Comparison of ENCODE assay signal across 14 cellular contexts in genomic region chr19:628168-628567, GRCh38. TPM values are rescaled to one million over a fixed set of nuclear protein-coding genes. Genes with fewer than 3 reads are reported as not detected.
DNase-seq lines count a peak whose midpoint lies in the region; ATAC-seq and TF ChIP-seq lines count a peak whose summit lies in the region.
"Had no signal": no experiment of that assay in that cellular context is flagged by ENCODE, and none has a peak within 500 bp of the region (broad histone marks: within the 10 kb centered on the region; RNA-seq: fewer than 3 reads in every experiment).

No MANE protein-coding gene starts in this region.

- H3K4me3 ChIP-seq in DOHH2 (ENCODE audit: low read length) (no peak overlapping the region), OCI-LY7 (ENCODE audit: low read depth, low read length, poor library complexity, severe bottlenecking) (no peak overlapping the region), fibroblast of lung (replicated peaks in 1 of 4; ENCODE audit: control extremely low read depth in 1 of 4, insufficient read depth in 1 of 4, low read depth in 3 of 4, low read length in 4 of 4) (no peak overlapping the region)
- H3K4me3 ChIP-seq: SJSA1, testis had no signal

- intact Hi-C loops in OCI-LY7 (cut with micrococcal nuclease; ENCODE audit: unreplicated experiment): no loop called here

- no peaks in the 10 kb centered on the region for H3K27me3 ChIP-seq in DOHH2 (ENCODE audit: control insufficient read depth, low read length)
- no peaks in the 10 kb centered on the region for H3K27me3 ChIP-seq in fibroblast of lung (ENCODE audit: control insufficient read depth, insufficient read depth, low read length)
- H3K27me3 ChIP-seq: SJSA1, testis had no signal

- H3K4me2 ChIP-seq in DOHH2 (ENCODE audit: low read length) (no peak overlapping the region), OCI-LY7 (ENCODE audit: low read length) (no peak overlapping the region), fibroblast of lung (ENCODE audit: extremely low read depth, insufficient read depth, low read length) (no peak overlapping the region)

- TF ChIP-seq CTCF in 22Rv1 (IDR thresholded peaks at IDR 0.05) (peak; percentile 42), DOHH2 (IDR thresholded peaks at IDR 0.05; ENCODE audit: low read depth, low read length, poor library complexity, severe bottlenecking) (peak; percentile 57), OCI-LY7 (conservative IDR thresholded peaks at IDR 0.05; ENCODE audit: low read length) (peak; percentile 64), fibroblast of lung (conservative IDR thresholded peaks at IDR 0.05 in 1 of 2, IDR thresholded peaks at IDR 0.05 in 1 of 2; ENCODE audit: low read depth in 1 of 2, low read length in 2 of 2) (peak; percentile 18 to 42)

- no peak for DNase-seq in OCI-LY7 (ENCODE audit: low spot score)
- no peak for DNase-seq in fibroblast of lung (ENCODE audit: low read depth in 2 of 2)
- no peak for DNase-seq in NOMO-1 (lab: John Stamatoyannopoulos, UW; ENCODE audit: unreplicated experiment in 2 of 2)
- no peak for DNase-seq in NCI-H2227 (lab: John Stamatoyannopoulos, UW; ENCODE audit: unreplicated experiment)
- DNase-seq: cortex of kidney, NCI-H226, testis had no signal

- peaks cover 52% of the 10 kb centered on the region for H3K36me3 ChIP-seq in DOHH2 (ENCODE audit: control insufficient read depth, low read length)
- H3K36me3 ChIP-seq in OCI-LY7 (ENCODE audit: insufficient read depth, low read length): peaks cover 77% of the 10 kb centered on the region
- peaks cover 7% of the 10 kb centered on the region for H3K36me3 ChIP-seq in fibroblast of lung (ENCODE audit: control insufficient read depth, insufficient read depth, low read length)

- CTCF ChIA-PET in OCI-LY7 (lab: Charles Lee; ENCODE audit: unreplicated experiment): no interaction called here

- H3K9me3 ChIP-seq in DOHH2 (ENCODE audit: control insufficient read depth, insufficient read depth, low read length) (no peaks in the 10 kb centered on the region), OCI-LY7 (ENCODE audit: low read length) (no peaks in the 10 kb centered on the region), fibroblast of lung (ENCODE audit: control insufficient read depth, insufficient read depth, low read depth, low read length) (no peaks in the 10 kb centered on the region)
- H3K9me3 ChIP-seq: SJSA1, testis had no signal

- H3K9ac ChIP-seq in fibroblast of lung (ENCODE audit: insufficient read depth, low read length): no peak overlapping the region

- H3K79me2 ChIP-seq in DOHH2 (ENCODE audit: control insufficient read depth, low read length): peaks cover 53% of the 10 kb centered on the region
- peaks cover 32% of the 10 kb centered on the region; the same call in 1 of the 2 replicates for H3K79me2 ChIP-seq in OCI-LY7 (ENCODE audit: insufficient read depth, low read depth, low read length)
- H3K79me2 ChIP-seq in fibroblast of lung (ENCODE audit: control insufficient read depth, insufficient read depth, low read length): peaks cover 2% of the 10 kb centered on the region

- ATAC-seq in HG03460 (IDR thresholded peaks at IDR 0.05; ENCODE audit: unreplicated experiment): no peak
- ATAC-seq in GM21526 (IDR thresholded peaks at IDR 0.05; ENCODE audit: low FRiP score, unreplicated experiment): no peak
- ATAC-seq: activated CD4-positive, CD25-positive, alpha-beta regulatory T cell treated with anti-CD3 and anti-CD28 coated beads, Interleukin-2, amount 50 U/mL, for 24 hours had no signal

- H3K27ac ChIP-seq in 22Rv1 (no peak overlapping the region), DOHH2 (ENCODE audit: low read depth, low read length) (no peak overlapping the region), OCI-LY7 (ENCODE audit: low read depth, low read length, poor library complexity, severe bottlenecking) (no peak overlapping the region), fibroblast of lung (ENCODE audit: insufficient read depth, low read length) (no peak overlapping the region)
- H3K27ac ChIP-seq: SJSA1, testis had no signal

- no peaks in the 10 kb centered on the region for H3K9me2 ChIP-seq in DOHH2 (replicated peaks; ENCODE audit: control insufficient read depth, low read length)
- no peaks in the 10 kb centered on the region for H3K9me2 ChIP-seq in OCI-LY7 (ENCODE audit: insufficient read depth, low read length)

- H3F3A ChIP-seq in DOHH2 (ENCODE audit: control insufficient read depth, insufficient read depth): no peaks in the 10 kb centered on the region

- H4K20me1 ChIP-seq in DOHH2 (ENCODE audit: control insufficient read depth, insufficient read depth, low read depth, low read length) (peaks cover 4% of the 10 kb centered on the region; the same call in 1 of the 2 replicates), OCI-LY7 (ENCODE audit: insufficient read depth, low read length) (no peaks in the 10 kb centered on the region), fibroblast of lung (ENCODE audit: control insufficient read depth, extremely low read depth, insufficient read depth, low read length) (no peaks in the 10 kb centered on the region)

- H2AFZ ChIP-seq in OCI-LY7 (ENCODE audit: low read length): no peak overlapping the region
- no peak overlapping the region for H2AFZ ChIP-seq in fibroblast of lung (ENCODE audit: low read length)

- POLR2A ChIA-PET in OCI-LY7 (lab: Charles Lee): interaction anchor here (0.7 kb wide), 1 partner anchor 75 kb away, joined by 5 read pairs; no protein-coding TSS in a partner anchor

- H3K4me1 ChIP-seq in DOHH2 (ENCODE audit: control insufficient read depth, low read length) (peaks cover 8% of the 10 kb centered on the region), OCI-LY7 (ENCODE audit: insufficient read depth, low read length, poor library complexity, severe bottlenecking) (peaks cover 9% of the 10 kb centered on the region), fibroblast of lung (ENCODE audit: control insufficient read depth, extremely low read depth, insufficient read depth, low read length) (peaks cover 2% of the 10 kb centered on the region)

- BruUV-seq in OCI-LY7 (replicated peaks; lab: Mats Ljungman, UMichigan): no TSS peak

RNA-seq across cellular contexts. Expression of gene POLRMT, which starts 5.2 kb away (rescaled TPM):
- total RNA-seq in OCI-LY7 (2014; rRNA removed; shearing (Covaris generic)): 50.0 and 65.5 TPM in 2 replicates
- total RNA-seq in OCI-LY7 (2022) (70.7 and 74.6 TPM in 2 replicates), fibroblast of lung (17.2 and 21.5 TPM in 2 replicates)
- 7.3 and 13.5 TPM in 2 replicates for polyA plus RNA-seq in fibroblast of lung
- polyA plus RNA-seq in fibroblast of lung (2012): 24.2 and 33.4 TPM in 2 replicates
- polyA minus RNA-seq in fibroblast of lung (ENCODE audit: low replicate concordance): 115 and 194 TPM in 2 replicates

RNA-seq across cellular contexts. Expression of gene FGF22, which starts 11.5 kb away (rescaled TPM):
- 0.21 TPM in 1 of 2 replicates, not detected in the other for total RNA-seq in OCI-LY7 (2014; rRNA removed; shearing (Covaris generic))
- 0.48 and 0.53 TPM in 2 replicates for total RNA-seq in OCI-LY7 (2022)
- under 0.01 TPM in 1 of 2 replicates, not detected in the other for total RNA-seq in fibroblast of lung
- 0.06 TPM in 1 of 2 replicates, not detected in the other for polyA plus RNA-seq in fibroblast of lung
- polyA plus RNA-seq in fibroblast of lung (2012): 0.24 TPM in 1 of 2 replicates, not detected in the other
- not detected in 2 replicates for polyA minus RNA-seq in fibroblast of lung (ENCODE audit: low replicate concordance)
- total RNA-seq: activated T-helper 2 cell treated with anti-CD3 and anti-CD28 coated beads, Interferon-gamma antibody, Interleukin-2, Interleukin-4, amounts not matched to agents 10 μg/mL and 5 μg/mL and 100 μg/mL, durations not matched to agents 14 hours and 24 hours and 36 hours had no signal

RNA-seq across cellular contexts. Expression of gene RNF126, which starts 34.8 kb away (rescaled TPM):
- 85.8 and 98.6 TPM in 2 replicates for total RNA-seq in OCI-LY7 (2014; rRNA removed; shearing (Covaris generic))
- total RNA-seq in OCI-LY7 (2022) (104 and 106 TPM in 2 replicates), fibroblast of lung (12.1 and 18.0 TPM in 2 replicates)
- 7.8 and 10.7 TPM in 2 replicates for polyA plus RNA-seq in fibroblast of lung
- polyA plus RNA-seq in fibroblast of lung (2012): 23.5 and 35.0 TPM in 2 replicates
- 9.1 and 10.1 TPM in 2 replicates for polyA minus RNA-seq in fibroblast of lung (ENCODE audit: low replicate concordance)

RNA-seq across cellular contexts. Expression of gene HCN2, which starts 38.5 kb away (rescaled TPM):
- total RNA-seq in OCI-LY7 (2014; rRNA removed; shearing (Covaris generic)): 0.05 and 0.06 TPM in 2 replicates
- 1.0 and 1.2 TPM in 2 replicates for total RNA-seq in OCI-LY7 (2022)
- total RNA-seq in fibroblast of lung: 0.26 and 0.50 TPM in 2 replicates
- polyA plus RNA-seq in fibroblast of lung: 0.49 and 0.54 TPM in 2 replicates
- polyA plus RNA-seq in fibroblast of lung (2012): 1.1 and 1.2 TPM in 2 replicates
- polyA minus RNA-seq in fibroblast of lung (ENCODE audit: low replicate concordance): 1.4 and 9.5 TPM in 2 replicates

RNA-seq across cellular contexts. Expression of gene FSTL3, which starts 48.0 kb away (rescaled TPM):
- 3.4 and 5.7 TPM in 2 replicates for total RNA-seq in OCI-LY7 (2014; rRNA removed; shearing (Covaris generic))
- total RNA-seq in OCI-LY7 (2022) (6.5 and 7.3 TPM in 2 replicates), fibroblast of lung (26.8 and 36.5 TPM in 2 replicates)
- polyA plus RNA-seq in fibroblast of lung: 10.2 and 18.6 TPM in 2 replicates
- 16.7 and 28.3 TPM in 2 replicates for polyA plus RNA-seq in fibroblast of lung (2012)
- 11.8 and 20.3 TPM in 2 replicates for polyA minus RNA-seq in fibroblast of lung (ENCODE audit: low replicate concordance)
